Comparison of ENCODE assay signal across 9 cellular contexts in genomic region chr1:36703526-36704208, GRCh38.
DNase-seq lines count a peak whose midpoint lies in the region; ATAC-seq, FAIRE-seq and TF ChIP-seq lines count a peak whose summit lies in the region.
"Had no signal": no experiment of that assay in that cellular context is flagged by ENCODE, and none has a peak within 500 bp of the region (broad histone marks: within the 10 kb centered on the region; RNA-seq: fewer than 3 reads in every experiment).

No MANE protein-coding gene starts in this region.

- H3K79me2 ChIP-seq in parathyroid adenoma, result no peaks in the 10 kb centered on the region

- DNase-seq in NAMALWA (ENCODE audit: low spot score) (peak; percentile 84), SHP77 (lab: John Stamatoyannopoulos, UW) (peak; percentile 44 to 70), glutamatergic neuron (peak; percentile 93), urothelium cell line (ENCODE audit: low spot score) (peak; percentile 80)
- peak; percentile 82 for DNase-seq in activated naive CD4-positive, alpha-beta T cell treated with anti-CD3 and anti-CD28 coated beads, Interleukin-2, amount 10 ng/mL, durations not matched to agents 7 days and 5 days

- H3K36me3 Mint-ChIP-seq in activated naive CD4-positive, alpha-beta T cell treated with anti-CD3 and anti-CD28 coated beads, Interleukin-2, amount 10 ng/mL, durations not matched to agents 7 days and 5 days, result no peaks in the 10 kb centered on the region
- no peaks in the 10 kb centered on the region for H3K36me3 Mint-ChIP-seq in glutamatergic neuron (ENCODE audit: unreplicated experiment)

- H3K9me3 ChIP-seq in parathyroid adenoma (ENCODE audit: control insufficient read depth, low read length), result no peaks in the 10 kb centered on the region

- H3K4me1 ChIP-seq in parathyroid adenoma, result no peaks in the 10 kb centered on the region

- TF ChIP-seq CTCF in GM12873 (IDR thresholded peaks at IDR 0.05; ENCODE audit: insufficient read depth, low read depth, low read length, missing control alignments) (peak; percentile 97), glutamatergic neuron (IDR thresholded peaks at IDR 0.05; ENCODE audit: partially characterized antibody, unreplicated experiment) (peak; percentile 86), parathyroid adenoma (IDR thresholded peaks at IDR 0.05) (peak; percentile 62)

- no peak for ATAC-seq in HG03439 (IDR thresholded peaks at IDR 0.05; ENCODE audit: unreplicated experiment)

- no peaks in the 10 kb centered on the region for H3K27me3 ChIP-seq in parathyroid adenoma (ENCODE audit: control insufficient read depth, insufficient read depth, low read length)

- peak; percentile 74 for FAIRE-seq in urothelium cell line (lab: Jason Lieb, UNC)
- FAIRE-seq: endometrium had no signal

- no peak overlapping the region for H3K9ac ChIP-seq in parathyroid adenoma

- H3K36me3 ChIP-seq in parathyroid adenoma (ENCODE audit: control insufficient read depth, insufficient read depth, low read length), result no peaks in the 10 kb centered on the region

- H3K4me3 Mint-ChIP-seq in activated naive CD4-positive, alpha-beta T cell treated with anti-CD3 and anti-CD28 coated beads, Interleukin-2, amount 10 ng/mL, durations not matched to agents 7 days and 5 days, result no peak overlapping the region
- no peak overlapping the region for H3K4me3 Mint-ChIP-seq in glutamatergic neuron (ENCODE audit: unreplicated experiment)

- H3K4me1 Mint-ChIP-seq in activated naive CD4-positive, alpha-beta T cell treated with anti-CD3 and anti-CD28 coated beads, Interleukin-2, amount 10 ng/mL, durations not matched to agents 7 days and 5 days, result no peaks in the 10 kb centered on the region
- H3K4me1 Mint-ChIP-seq in glutamatergic neuron (ENCODE audit: low read depth, unreplicated experiment), result peaks cover 16% of the 10 kb centered on the region

- H3K4me2 ChIP-seq in parathyroid adenoma (ENCODE audit: low read length), result no peak overlapping the region

- H3K27me3 Mint-ChIP-seq in activated naive CD4-positive, alpha-beta T cell treated with anti-CD3 and anti-CD28 coated beads, Interleukin-2, amount 10 ng/mL, durations not matched to agents 7 days and 5 days, result peaks cover 44% of the 10 kb centered on the region
- peaks cover 3% of the 10 kb centered on the region for H3K27me3 Mint-ChIP-seq in glutamatergic neuron (ENCODE audit: unreplicated experiment)

- CTCF ChIA-PET in activated naive CD4-positive, alpha-beta T cell treated with anti-CD3 and anti-CD28 coated beads, Interleukin-2, amount 10 ng/mL, durations not matched to agents 7 days and 5 days (lab: Charles Lee), result no interaction called here

- no peak overlapping the region for H3K27ac Mint-ChIP-seq in activated naive CD4-positive, alpha-beta T cell treated with anti-CD3 and anti-CD28 coated beads, Interleukin-2, amount 10 ng/mL, durations not matched to agents 7 days and 5 days
- no peak overlapping the region for H3K27ac Mint-ChIP-seq in glutamatergic neuron (ENCODE audit: unreplicated experiment)

- H2AFZ ChIP-seq in parathyroid adenoma, result no peak overlapping the region

- no peaks in the 10 kb centered on the region for H3K9me3 Mint-ChIP-seq in activated naive CD4-positive, alpha-beta T cell treated with anti-CD3 and anti-CD28 coated beads, Interleukin-2, amount 10 ng/mL, durations not matched to agents 7 days and 5 days
- H3K9me3 Mint-ChIP-seq in glutamatergic neuron (ENCODE audit: unreplicated experiment), result peaks cover 2% of the 10 kb centered on the region

- H3K27ac ChIP-seq in parathyroid adenoma, result no peak overlapping the region

- no peak overlapping the region for H3K4me3 ChIP-seq in parathyroid adenoma (ENCODE audit: low read depth, low read length)
